16 cellular contexts compared by ENCODE assay signal in genomic region chr3:43190682-43191081, GRCh38.
DNase-seq lines count a peak whose midpoint lies in the region; ATAC-seq, FAIRE-seq and TF ChIP-seq lines count a peak whose summit lies in the region.
"Had no signal": no experiment of that assay in that cellular context is flagged by ENCODE, and none has a peak within 500 bp of the region (broad histone marks: within the 10 kb centered on the region; RNA-seq: fewer than 3 reads in every experiment).

No MANE protein-coding gene starts in this region.

- H3K27me3 Mint-ChIP-seq in HFFc6 (ENCODE audit: insufficient read depth) (peaks cover 17% of the 10 kb centered on the region), astrocyte (ENCODE audit: low read depth, unreplicated experiment) (peaks cover 32% of the 10 kb centered on the region), immature natural killer cell (ENCODE audit: low read depth in 3 of 3) (peaks cover 0 to 2% (median 2%) of the 10 kb centered on the region in 3 donors)
- H3K27me3 Mint-ChIP-seq: progenitor cell of endocrine pancreas had no signal

- H3K27ac ChIP-seq in astrocyte (ENCODE audit: low read depth, low read length) (peak overlapping the region; percentile 82), right atrium auricular region (no peak overlapping the region)

- H3K36me3 Mint-ChIP-seq in HFFc6 (ENCODE audit: low read depth): peaks cover 26% of the 10 kb centered on the region
- no peaks in the 10 kb centered on the region for H3K36me3 Mint-ChIP-seq in astrocyte (ENCODE audit: low read depth, unreplicated experiment)
- H3K36me3 Mint-ChIP-seq in immature natural killer cell: peaks cover 3 to 7% (median 6%) of the 10 kb centered on the region in 3 donors
- H3K36me3 Mint-ChIP-seq: type B pancreatic cell, WTC11 had no signal

- H3K4me3 Mint-ChIP-seq in HFFc6: peak overlapping the region; percentile 72
- no peak overlapping the region for H3K4me3 Mint-ChIP-seq in astrocyte (ENCODE audit: unreplicated experiment)
- H3K4me3 Mint-ChIP-seq in immature natural killer cell: no peak overlapping the region
- H3K4me3 Mint-ChIP-seq: activated naive CD8-positive, alpha-beta T cell treated with anti-CD3 and anti-CD28 coated beads, Interleukin-2, amount 10 ng/mL, durations not matched to agents 7 days and 5 days; B cell; type B pancreatic cell; WTC11 had no signal

- H3K4me3 ChIP-seq in astrocyte (ENCODE audit: insufficient read depth, low read depth, low read length) (no peak overlapping the region), right atrium auricular region (no peak overlapping the region)

- H3K9me3 Mint-ChIP-seq in HFFc6: peaks cover 14% of the 10 kb centered on the region
- H3K9me3 Mint-ChIP-seq in astrocyte (ENCODE audit: unreplicated experiment): peaks cover 6% of the 10 kb centered on the region
- peaks cover 0 to 6% (median 0%) of the 10 kb centered on the region in 6 donors for H3K9me3 Mint-ChIP-seq in immature natural killer cell
- H3K9me3 Mint-ChIP-seq: type B pancreatic cell had no signal

- H3K27ac Mint-ChIP-seq in HFFc6 (peak overlapping the region; percentile 86), astrocyte (ENCODE audit: unreplicated experiment) (no peak overlapping the region), immature natural killer cell (peak overlapping the region in 1 of 6 donors; percentile 43)
- H3K27ac Mint-ChIP-seq: activated naive CD8-positive, alpha-beta T cell treated with anti-CD3 and anti-CD28 coated beads, Interleukin-2, amount 10 ng/mL, durations not matched to agents 7 days and 5 days; B cell; progenitor cell of endocrine pancreas; type B pancreatic cell; WTC11 had no signal

- DNase-seq in AG08395 (ENCODE audit: low spot score) (peak; percentile 41), HFFc6 (peak; percentile 94), astrocyte (ENCODE audit: low read depth) (peak; percentile 35), hepatic stellate cell (ENCODE audit: low spot score) (peak; percentile 26), immature natural killer cell (no peak), right atrium auricular region (ENCODE audit: low spot score) (no peak)
- DNase-seq: activated naive CD8-positive, alpha-beta T cell treated with anti-CD3 and anti-CD28 coated beads, Interleukin-2, amount 10 ng/mL, durations not matched to agents 7 days and 5 days; kidney glomerular epithelial cell; SK-N-SH; stimulated activated CD4-positive, alpha-beta T cell treated with anti-CD3 and anti-CD28 coated beads, Interleukin-2, amount 100 ng/mL, for 24 hours had no signal

- peak overlapping the region; percentile 65 for H3K9ac ChIP-seq in astrocyte (ENCODE audit: low read length)
- H3K9ac ChIP-seq: SK-N-SH had no signal

- H3K27me3 ChIP-seq in astrocyte (ENCODE audit: insufficient read depth, low read length): no peaks in the 10 kb centered on the region
- H3K27me3 ChIP-seq in right atrium auricular region: no peaks in the 10 kb centered on the region

- peak overlapping the region; percentile 63 for H3K4me2 ChIP-seq in astrocyte (ENCODE audit: low read length)
- H3K4me2 ChIP-seq: SK-N-SH had no signal

- no peak for TF ChIP-seq CTCF in HFFc6 (IDR thresholded peaks at IDR 0.05)
- no peak for TF ChIP-seq CTCF in astrocyte (IDR thresholded peaks at IDR 0.05; ENCODE audit: insufficient read depth, low read depth, low read length)
- no peak for TF ChIP-seq CTCF in right atrium auricular region (IDR thresholded peaks at IDR 0.05)

- H3K36me3 ChIP-seq in astrocyte (ENCODE audit: insufficient read depth, low read length) (no peaks in the 10 kb centered on the region), right atrium auricular region (no peaks in the 10 kb centered on the region)

- no peaks in the 10 kb centered on the region for H4K20me1 ChIP-seq in astrocyte (ENCODE audit: insufficient read depth, low read length)

- H3K4me1 Mint-ChIP-seq in HFFc6 (ENCODE audit: low read depth) (peaks cover 72% of the 10 kb centered on the region), astrocyte (ENCODE audit: low read depth, unreplicated experiment) (peaks cover 8% of the 10 kb centered on the region), immature natural killer cell (peaks cover 28 to 31% of the 10 kb centered on the region in 2 donors)
- H3K4me1 Mint-ChIP-seq: B cell, WTC11 had no signal

- H3K4me1 ChIP-seq in astrocyte (ENCODE audit: insufficient read depth, low read length) (peaks cover 6% of the 10 kb centered on the region), right atrium auricular region (peaks cover 0 to 11% of the 10 kb centered on the region in 2 donors)

- H3K79me2 ChIP-seq in astrocyte (ENCODE audit: insufficient read depth, low read length): no peaks in the 10 kb centered on the region

- no peak overlapping the region for H2AFZ ChIP-seq in astrocyte (ENCODE audit: low read depth, low read length)

- H3K9me3 ChIP-seq in astrocyte (ENCODE audit: insufficient read depth, low read depth, low read length) (no peaks in the 10 kb centered on the region), right atrium auricular region (no peaks in the 10 kb centered on the region)
- H3K9me3 ChIP-seq: SK-N-SH had no signal

- ATAC-seq in GM21737 (IDR thresholded peaks at IDR 0.05; ENCODE audit: unreplicated experiment): no peak
- ATAC-seq in GM18517 (IDR thresholded peaks at IDR 0.05; ENCODE audit: unreplicated experiment): no peak
- ATAC-seq: WTC11 had no signal

- FAIRE-seq in astrocyte (lab: Jason Lieb, UNC): no peak

Comparison
In these comparisons a context has a peak if more than half of its experiments do, and no peak if none do; other contexts are left out.
1. DNase-seq: peak in AG08395 (single experiment), HFFc6 (single experiment), astrocyte (single experiment) and hepatic stellate cell (single experiment); none in immature natural killer cell (0 of 3) and right atrium auricular region (single experiment).